ENCODE assay signal across 8 cellular contexts in genomic region chr20:32474967-32475819, GRCh38.
DNase-seq lines count a peak whose midpoint lies in the region; ATAC-seq, FAIRE-seq and TF ChIP-seq lines count a peak whose summit lies in the region.

No MANE protein-coding gene starts in this region.

- H3K27me3 ChIP-seq in CD4-positive, alpha-beta T cell (ENCODE audit: control insufficient read depth, insufficient read depth, low read length), result no peaks in the 10 kb centered on the region
- H3K27me3 ChIP-seq in ascending aorta (no peaks in the 10 kb centered on the region), trophoblast cell (ENCODE audit: insufficient read depth, low read length) (no peaks in the 10 kb centered on the region)

- H3K4me1 Mint-ChIP-seq in CD4-positive, alpha-beta T cell (ENCODE audit: low read depth), result peaks cover 47% of the 10 kb centered on the region
- peaks cover 3% of the 10 kb centered on the region for H3K4me1 Mint-ChIP-seq in activated CD4-positive, alpha-beta memory T cell treated with anti-CD3 and anti-CD28 coated beads, Interleukin-2, amount 10 ng/mL, durations not matched to agents 7 days and 5 days

- peak overlapping the region; percentile 82 for H3K27ac Mint-ChIP-seq in CD4-positive, alpha-beta T cell
- H3K27ac Mint-ChIP-seq in activated CD4-positive, alpha-beta memory T cell treated with anti-CD3 and anti-CD28 coated beads, Interleukin-2, amount 10 ng/mL, durations not matched to agents 7 days and 5 days, result no peak overlapping the region

- peaks cover 17% of the 10 kb centered on the region for H3K79me1 ChIP-seq in trophoblast cell (ENCODE audit: low read length)

- H3K9me3 Mint-ChIP-seq in CD4-positive, alpha-beta T cell, result no peaks in the 10 kb centered on the region
- H3K9me3 Mint-ChIP-seq in activated CD4-positive, alpha-beta memory T cell treated with anti-CD3 and anti-CD28 coated beads, Interleukin-2, amount 10 ng/mL, durations not matched to agents 7 days and 5 days, result no peaks in the 10 kb centered on the region

- ATAC-seq in CD4-positive, alpha-beta T cell (ENCODE audit: poor library complexity), result no peak
- ATAC-seq in left ventricle myocardium superior, result peak; percentile 94
- ATAC-seq in HG03565 (IDR thresholded peaks at IDR 0.05; ENCODE audit: unreplicated experiment), result no peak
- no peak for ATAC-seq in GM21515 (IDR thresholded peaks at IDR 0.05; ENCODE audit: unreplicated experiment)

- H4K91ac ChIP-seq in trophoblast cell (ENCODE audit: low read depth, low read length), result peak overlapping the region; percentile 67

- peaks cover 10 to 20% of the 10 kb centered on the region in 2 donors for H3K4me1 ChIP-seq in ascending aorta
- H3K4me1 ChIP-seq in trophoblast cell (ENCODE audit: control insufficient read depth in 1 of 2, insufficient read depth in 2 of 2, low read length in 2 of 2), result peaks cover 51 to 52% of the 10 kb centered on the region in 2 experiments

- H3K36me3 Mint-ChIP-seq in CD4-positive, alpha-beta T cell (ENCODE audit: low read depth), result peaks cover 29% of the 10 kb centered on the region
- H3K36me3 Mint-ChIP-seq in activated CD4-positive, alpha-beta memory T cell treated with anti-CD3 and anti-CD28 coated beads, Interleukin-2, amount 10 ng/mL, durations not matched to agents 7 days and 5 days (ENCODE audit: low read depth), result no peaks in the 10 kb centered on the region

- H3K4me3 Mint-ChIP-seq in CD4-positive, alpha-beta T cell, result peak overlapping the region; percentile 61
- H3K4me3 Mint-ChIP-seq in activated CD4-positive, alpha-beta memory T cell treated with anti-CD3 and anti-CD28 coated beads, Interleukin-2, amount 10 ng/mL, durations not matched to agents 7 days and 5 days, result no peak overlapping the region

- H3K36me3 ChIP-seq in ascending aorta (no peaks in the 10 kb centered on the region), trophoblast cell (ENCODE audit: control insufficient read depth in 1 of 2, insufficient read depth in 2 of 2, low read length in 2 of 2) (peaks cover 38 to 50% of the 10 kb centered on the region in 2 experiments)

- peak overlapping the region; percentile 57 for H3K27ac ChIP-seq in CD4-positive, alpha-beta T cell (ENCODE audit: low read depth, low read length)
- peak overlapping the region; percentile 60 to 61 for H3K27ac ChIP-seq in ascending aorta
- H3K27ac ChIP-seq in trophoblast cell (ENCODE audit: low read depth, low read length), result peak overlapping the region; percentile 82

- no CpG with 5 or more reads among the region's 28 CpGs for WGBS in trophoblast cell (ENCODE audit: extremely low coverage, insufficient coverage, insufficient read length)

- no peaks in the 10 kb centered on the region for H3K9me3 ChIP-seq in CD4-positive, alpha-beta T cell (ENCODE audit: control insufficient read depth, low read length)
- H3K9me3 ChIP-seq in ascending aorta (no peaks in the 10 kb centered on the region), trophoblast cell (ENCODE audit: insufficient read depth, low read depth, low read length) (peaks cover 4% of the 10 kb centered on the region)

- intact Hi-C loops in CD4-positive, alpha-beta T cell (cut with DNase I, micrococcal nuclease), result no loop called here
- intact Hi-C loops in ascending aorta (cut with DNase I) (no loop called here), left ventricle myocardium superior (cut with micrococcal nuclease) (no loop called here)

- H4K8ac ChIP-seq in trophoblast cell (ENCODE audit: low read depth, low read length), result peak overlapping the region; percentile 54

- peak overlapping the region; percentile 7 for H2AK5ac ChIP-seq in trophoblast cell (ENCODE audit: low read length)

- no peak for DNase-seq in CD4-positive, alpha-beta T cell
- peak; percentile 97 for DNase-seq in HTR-8/SVneo (ENCODE audit: insufficient read length, low spot score)
- DNase-seq in ascending aorta (ENCODE audit: low spot score in 2 of 2), result peak; percentile 48 to 86
- peak; percentile 94 for DNase-seq in left ventricle myocardium superior
- DNase-seq in trophoblast cell, result no peak
- DNase-seq in activated CD4-positive, alpha-beta memory T cell treated with anti-CD3 and anti-CD28 coated beads, Interleukin-2, amount 10 ng/mL, durations not matched to agents 7 days and 5 days, result no peak

- H3K4me3 ChIP-seq in ascending aorta (peak overlapping the region; percentile 43 to 59), trophoblast cell (ENCODE audit: low read depth, low read length) (no peak overlapping the region)

- peak overlapping the region; percentile 45 for H3K4ac ChIP-seq in trophoblast cell (ENCODE audit: low read depth, low read length)

- no peaks in the 10 kb centered on the region for H3K27me3 Mint-ChIP-seq in CD4-positive, alpha-beta T cell
- H3K27me3 Mint-ChIP-seq in activated CD4-positive, alpha-beta memory T cell treated with anti-CD3 and anti-CD28 coated beads, Interleukin-2, amount 10 ng/mL, durations not matched to agents 7 days and 5 days, result no peaks in the 10 kb centered on the region

- peak overlapping the region; percentile 19 for H4K12ac ChIP-seq in trophoblast cell (ENCODE audit: low read depth, low read length)

- peaks cover 44% of the 10 kb centered on the region for H3K79me2 ChIP-seq in trophoblast cell (ENCODE audit: control insufficient read depth, insufficient read depth, low read length, poor library complexity)

- H2AFZ ChIP-seq in trophoblast cell (ENCODE audit: insufficient read depth, low read length, poor library complexity), result no peak overlapping the region

- peak overlapping the region; percentile 4 for H2BK120ac ChIP-seq in trophoblast cell (ENCODE audit: insufficient read depth, low read length, poor library complexity)

- TF ChIP-seq CTCF in CD4-positive, alpha-beta T cell (IDR thresholded peaks at IDR 0.05), result no peak
- no peak for TF ChIP-seq CTCF in ascending aorta (IDR thresholded peaks at IDR 0.05)

- H3K9ac ChIP-seq in trophoblast cell (ENCODE audit: low read length), result no peak overlapping the region

- CTCF ChIA-PET in CD4-positive, alpha-beta T cell (lab: Charles Lee), result no interaction called here
- CTCF ChIA-PET in activated CD4-positive, alpha-beta memory T cell treated with anti-CD3 and anti-CD28 coated beads, Interleukin-2, amount 10 ng/mL, durations not matched to agents 7 days and 5 days (lab: Charles Lee), result interaction anchor here (1.3 kb wide), 1 partner anchor 10 kb away, joined by 4 read pairs; no protein-coding TSS in a partner anchor

- H3K18ac ChIP-seq in trophoblast cell (ENCODE audit: low read length), result peak overlapping the region; percentile 24

- H3K23ac ChIP-seq in trophoblast cell (ENCODE audit: low read length), result no peak overlapping the region

- H2BK5ac ChIP-seq in trophoblast cell (ENCODE audit: low read depth, low read length, poor library complexity), result peak overlapping the region; percentile 36

- peak; percentile 92 for FAIRE-seq in HTR-8/SVneo (lab: Jason Lieb, UNC)

- peak overlapping the region; percentile 20 for H3K14ac ChIP-seq in trophoblast cell (ENCODE audit: low read length)

- peak overlapping the region; percentile 54 for H3K4me2 ChIP-seq in trophoblast cell (ENCODE audit: low read length)

- POLR2A ChIA-PET in CD4-positive, alpha-beta T cell (lab: Charles Lee), result no interaction called here
- POLR2A ChIA-PET in activated CD4-positive, alpha-beta memory T cell treated with anti-CD3 and anti-CD28 coated beads, Interleukin-2, amount 10 ng/mL, durations not matched to agents 7 days and 5 days (lab: Charles Lee), result no interaction called here

- H2BK12ac ChIP-seq in trophoblast cell (ENCODE audit: low read length), result no peak overlapping the region

Comparison
In these comparisons a context has a peak if more than half of its experiments do, and no peak if none do; other contexts are left out.
1. DNase-seq: peak in HTR-8/SVneo (single experiment), ascending aorta (2 of 2) and left ventricle myocardium superior (single experiment); none in CD4-positive, alpha-beta T cell (0 of 10), trophoblast cell (0 of 2) and activated CD4-positive, alpha-beta memory T cell treated with anti-CD3 and anti-CD28 coated beads, Interleukin-2, amount 10 ng/mL, durations not matched to agents 7 days and 5 days (single experiment).
2. Peak in every context shown above with its lines, with median percentiles within 50 percentile points of each other: H3K27ac ChIP-seq.